Comparison of ENCODE assay signal across 19 cellular contexts in the genomic region with DNA sequence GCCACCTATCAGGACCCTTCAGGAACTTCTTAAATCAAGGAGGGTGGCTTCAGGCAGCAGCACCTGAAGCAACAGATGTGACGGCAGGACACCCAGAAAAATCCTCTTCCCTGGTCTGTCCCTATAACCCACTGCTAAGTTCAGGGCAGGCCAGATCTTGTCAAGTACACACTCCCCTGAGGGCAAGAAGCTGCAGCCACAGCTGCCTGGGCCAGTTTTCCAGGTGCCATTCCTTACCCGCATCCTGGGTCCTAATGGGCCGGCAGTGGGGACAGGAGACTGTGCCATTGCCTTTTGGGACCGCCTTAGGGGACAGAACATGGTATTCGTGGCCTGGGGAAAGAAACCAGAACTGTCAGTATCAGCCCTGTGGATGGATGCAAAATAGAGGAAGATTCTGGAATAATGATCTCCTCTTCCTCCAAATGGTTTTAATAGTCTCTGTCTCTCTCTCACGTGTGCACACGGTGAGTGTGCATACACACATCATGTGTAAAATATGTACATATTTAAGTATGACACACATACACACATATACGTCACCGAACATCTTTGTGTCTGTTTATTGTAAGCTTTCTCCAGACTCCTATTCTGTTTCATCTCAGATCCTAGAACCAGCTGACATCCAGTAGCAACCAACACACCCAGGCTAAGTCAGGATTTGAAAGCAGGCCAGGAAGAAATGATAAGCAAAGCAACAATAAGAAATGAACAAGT. TPM values are rescaled to one million over a fixed set of nuclear protein-coding genes. Genes with fewer than 3 reads are reported as not detected.
DNase-seq lines count a peak whose midpoint lies in the region; ATAC-seq and TF ChIP-seq lines count a peak whose summit lies in the region.
"Had no signal": no experiment of that assay in that cellular context is flagged by ENCODE, and none has a peak within 500 bp of the region (broad histone marks: within the 10 kb centered on the region; RNA-seq: fewer than 3 reads in every experiment).

No MANE protein-coding gene starts in this region.

- H3K27ac Mint-ChIP-seq in memory B cell = peak overlapping the region; percentile 82
- no peak overlapping the region for H3K27ac Mint-ChIP-seq in nephron progenitor cell
- H3K27ac Mint-ChIP-seq: progenitor cell of endocrine pancreas had no signal

- peak overlapping the region; percentile 68 for H3K27ac ChIP-seq in AG04450 (ENCODE audit: low read depth, low read length)
- H3K27ac ChIP-seq in Karpas-422 (ENCODE audit: low read length) = no peak overlapping the region
- H3K27ac ChIP-seq: body of pancreas, thyroid gland, WERI-Rb-1 had no signal

- no peaks in the 10 kb centered on the region for H3K9me2 ChIP-seq in Karpas-422 (replicated peaks; ENCODE audit: insufficient read depth, low read length)

- H3K36me3 ChIP-seq in Karpas-422 (ENCODE audit: insufficient read depth, low read length) = peaks cover 60% of the 10 kb centered on the region

- ATAC-seq in memory B cell (ENCODE audit: low read depth) (no peak), GM18511 (IDR thresholded peaks at IDR 0.05; ENCODE audit: unreplicated experiment) (no peak), GM21423 (IDR thresholded peaks at IDR 0.05; ENCODE audit: unreplicated experiment) (no peak)
- ATAC-seq: body of pancreas had no signal

- H3K27me3 ChIP-seq in AG04450 (ENCODE audit: control insufficient read depth, insufficient read depth, low read length) (no peaks in the 10 kb centered on the region), Karpas-422 (ENCODE audit: low read length) (no peaks in the 10 kb centered on the region)
- H3K27me3 ChIP-seq: body of pancreas, thyroid gland had no signal

- no peaks in the 10 kb centered on the region for H3K27me3 Mint-ChIP-seq in memory B cell
- no peaks in the 10 kb centered on the region for H3K27me3 Mint-ChIP-seq in nephron progenitor cell (ENCODE audit: low read depth, poor library complexity)
- H3K27me3 Mint-ChIP-seq: progenitor cell of endocrine pancreas had no signal

- H3K4me3 ChIP-seq in AG04450 (ENCODE audit: low read depth, low read length) (no peak overlapping the region), Karpas-422 (ENCODE audit: low read length) (no peak overlapping the region)
- H3K4me3 ChIP-seq: body of pancreas, thyroid gland had no signal

- DNase-seq in AG04450 (ENCODE audit: low read depth, low spot score) (no peak), HCEC 1CT (peak; percentile 30), amniotic epithelial cell (ENCODE audit: low read depth) (peak; percentile 74), memory B cell (ENCODE audit: low spot score in 2 of 2) (no peak), nephron progenitor cell (no peak), Karpas-422 (no peak)
- DNase-seq: activated T-cell treated with anti-CD3 and anti-CD28 coated beads, Interleukin-2, amount 50 U/mL, for 48 hours; body of pancreas; DMS79 treated with DMSO at 0.1 percent for 48 hours; head of caudate nucleus; MM.1S; stimulated activated CD4-positive, alpha-beta T cell treated with anti-CD3 and anti-CD28 coated beads, Interleukin-15, amount 100 ng/mL, for 24 hours; thyroid gland; WERI-Rb-1 had no signal

- no peak overlapping the region for H3K9ac ChIP-seq in Karpas-422 (ENCODE audit: low read length)

- H3K9me3 Mint-ChIP-seq in memory B cell = no peaks in the 10 kb centered on the region
- no peaks in the 10 kb centered on the region for H3K9me3 Mint-ChIP-seq in nephron progenitor cell

- no peaks in the 10 kb centered on the region for H3K9me3 ChIP-seq in AG04450 (ENCODE audit: control insufficient read depth, insufficient read depth, low read length)
- H3K9me3 ChIP-seq in Karpas-422 (ENCODE audit: low read length) = no peaks in the 10 kb centered on the region
- H3K9me3 ChIP-seq: body of pancreas, thyroid gland had no signal

- H3K36me3 Mint-ChIP-seq in memory B cell (peaks cover 43% of the 10 kb centered on the region), nephron progenitor cell (ENCODE audit: low read depth) (peaks cover 51% of the 10 kb centered on the region)

- POLR2A ChIA-PET in AG04450 (lab: Yijun Ruan, JAX) = no interaction called here

- H3K4me3 Mint-ChIP-seq in memory B cell = no peak overlapping the region
- no peak overlapping the region for H3K4me3 Mint-ChIP-seq in nephron progenitor cell

- H3K4me1 ChIP-seq in Karpas-422 (ENCODE audit: low read length) = no peaks in the 10 kb centered on the region; the same call in 1 of the 2 replicates
- H3K4me1 ChIP-seq: body of pancreas had no signal

- H3K4me1 Mint-ChIP-seq in memory B cell = peaks cover 30% of the 10 kb centered on the region
- peaks cover 14% of the 10 kb centered on the region for H3K4me1 Mint-ChIP-seq in nephron progenitor cell

- no peaks in the 10 kb centered on the region for H3K79me2 ChIP-seq in Karpas-422 (ENCODE audit: low read length)

- peaks cover 7% of the 10 kb centered on the region; the same call in 1 of the 2 replicates for H4K20me1 ChIP-seq in Karpas-422 (ENCODE audit: insufficient read depth, low read depth, low read length)

- CTCF ChIA-PET in AG04450 (lab: Charles Lee) = interaction anchor here (0.6 kb wide), 1 partner anchor 49 kb away, joined by 4 read pairs; no protein-coding TSS in a partner anchor

- H3K4me2 ChIP-seq in Karpas-422 (ENCODE audit: low read depth, low read length, poor library complexity, severe bottlenecking) = no peak overlapping the region

- no peak overlapping the region for H2AFZ ChIP-seq in Karpas-422 (ENCODE audit: low read length)

- TF ChIP-seq CTCF in AG04450 (IDR thresholded peaks at IDR 0.05; ENCODE audit: low read depth, low read length) (no peak), nephron progenitor cell (IDR thresholded peaks at IDR 0.05) (no peak)

RNA-seq across cellular contexts. Expression of a gene that starts 14.0 kb away (rescaled TPM):
- not detected in 2 replicates for polyA plus RNA-seq in AG04450 (2011; rRNA removed)
- polyA minus RNA-seq in AG04450 (2011; rRNA and poly(A)+ RNA removed) = not detected in 2 replicates
- not detected in 2 replicates for total RNA-seq in Karpas-422 (2014; rRNA removed; shearing (Covaris generic); ENCODE audit: low replicate concordance)
- total RNA-seq: body of pancreas, HT-29, SK-MEL-5, thyroid gland had no signal

RNA-seq across cellular contexts. Expression of a gene that starts 20.7 kb away (rescaled TPM):
- polyA plus RNA-seq in AG04450 (2011; rRNA removed) = 0.17 TPM in 1 of 2 replicates, not detected in the other
- not detected in 2 replicates for polyA minus RNA-seq in AG04450 (2011; rRNA and poly(A)+ RNA removed)
- total RNA-seq in Karpas-422 (2014; rRNA removed; shearing (Covaris generic); ENCODE audit: low replicate concordance) = not detected in 2 replicates
- total RNA-seq: HT-29, SK-MEL-5, thyroid gland had no signal

RNA-seq across cellular contexts. Expression of a gene that starts 44.2 kb away (rescaled TPM):
- polyA plus RNA-seq in AG04450 (2011; rRNA removed) = 7.0 and 7.5 TPM in 2 replicates
- polyA minus RNA-seq in AG04450 (2011; rRNA and poly(A)+ RNA removed) = 12.6 and 12.7 TPM in 2 replicates
- 77.9 and 122 TPM in 2 replicates for total RNA-seq in Karpas-422 (2014; rRNA removed; shearing (Covaris generic); ENCODE audit: low replicate concordance)

Comparison
In these comparisons a context has a peak if more than half of its experiments do, and no peak if none do; other contexts are left out.
1. DNase-seq: peak in HCEC 1CT (single experiment) and amniotic epithelial cell (single experiment); none in AG04450 (single experiment), memory B cell (0 of 2), nephron progenitor cell (single experiment) and Karpas-422 (single experiment).